18 cellular contexts compared by ENCODE assay signal in the genomic region with DNA sequence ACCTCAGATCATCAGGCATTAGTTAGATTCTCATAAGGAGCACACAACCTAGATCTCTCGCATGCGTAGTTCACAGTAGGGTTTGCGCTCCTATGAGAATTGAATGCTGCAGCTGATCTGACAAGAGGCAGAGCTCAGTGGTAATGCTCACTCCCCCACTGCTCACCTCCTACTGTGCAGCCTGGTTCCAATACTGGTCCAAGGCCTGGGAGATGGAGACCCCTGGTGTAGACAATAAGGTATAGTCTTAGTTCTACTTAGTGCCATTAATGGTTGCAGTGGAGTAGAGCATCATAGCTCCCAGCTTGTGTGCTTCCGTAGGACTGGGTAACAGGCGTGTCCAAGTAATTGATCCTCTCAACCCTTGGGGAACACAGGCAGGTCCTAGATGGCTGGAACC.
A peak's percentile ranks its signal among the peaks of the same experiment; 100 is the strongest.
DNase-seq lines count a peak whose midpoint lies in the region; ATAC-seq, FAIRE-seq and TF ChIP-seq lines count a peak whose summit lies in the region.
"Had no signal": no experiment of that assay in that cellular context is flagged by ENCODE, and none has a peak within 500 bp of the region (broad histone marks: within the 10 kb centered on the region; RNA-seq: fewer than 3 reads in every experiment).

No MANE protein-coding gene starts in this region.

- H3K14ac ChIP-seq in IMR-90 (replicated peaks; ENCODE audit: low read depth, low read length) = no peak overlapping the region

- no peak overlapping the region for H3K4me2 ChIP-seq in DND-41 (ENCODE audit: insufficient read depth, low read length)
- H3K4me2 ChIP-seq in IMR-90 (ENCODE audit: low read depth, low read length) = no peak overlapping the region
- H3K4me2 ChIP-seq in endothelial cell of umbilical vein (ENCODE audit: insufficient read depth, low read length) = no peak overlapping the region

- no peak overlapping the region; the same call in 1 of the 2 replicates for H4K91ac ChIP-seq in IMR-90 (ENCODE audit: insufficient read depth, low read depth, low read length)

- H3K4me3 ChIP-seq in DND-41 (ENCODE audit: low read depth in 1 of 2, low read length in 2 of 2) = no peak overlapping the region
- H3K4me3 ChIP-seq in IMR-90 (ENCODE audit: insufficient read depth, low read depth, low read length) = no peak overlapping the region
- H3K4me3 ChIP-seq in endothelial cell of umbilical vein (replicated peaks in 1 of 3; ENCODE audit: insufficient read depth in 1 of 3, low read depth in 1 of 3, low read length in 3 of 3) = no peak overlapping the region
- H3K4me3 ChIP-seq in effector memory CD4-positive, alpha-beta T cell (ENCODE audit: insufficient read depth, low read depth, low read length, poor library complexity, severe bottlenecking) = no peak overlapping the region

- H3K36me3 ChIP-seq in DND-41 (ENCODE audit: insufficient read depth, low read length) = no peaks in the 10 kb centered on the region
- H3K36me3 ChIP-seq in IMR-90 (ENCODE audit: control insufficient read depth, insufficient read depth, low read length) = no peaks in the 10 kb centered on the region
- H3K36me3 ChIP-seq in endothelial cell of umbilical vein (ENCODE audit: control insufficient read depth in 2 of 2, extremely low read depth in 1 of 2, insufficient read depth in 2 of 2, low read length in 2 of 2) = no peaks in the 10 kb centered on the region
- no peaks in the 10 kb centered on the region for H3K36me3 ChIP-seq in effector memory CD4-positive, alpha-beta T cell (ENCODE audit: control insufficient read depth, insufficient read depth, low read length)

- H2BK20ac ChIP-seq in IMR-90 (ENCODE audit: low read depth, low read length) = peak overlapping the region; percentile 58

- H2AFZ ChIP-seq in DND-41 (ENCODE audit: low read depth, low read length) (no peak overlapping the region), IMR-90 (replicated peaks; ENCODE audit: low read length, poor library complexity) (no peak overlapping the region), endothelial cell of umbilical vein (ENCODE audit: low read depth, low read length) (no peak overlapping the region)

- H3K9me1 ChIP-seq in IMR-90 (ENCODE audit: insufficient read depth, low read length) (peaks cover 5% of the 10 kb centered on the region; the same call in 1 of the 2 replicates), endothelial cell of umbilical vein (replicated peaks; ENCODE audit: control insufficient read depth, extremely low read depth, insufficient read depth, low read length) (no peaks in the 10 kb centered on the region)

- TF ChIP-seq POLR2A in IMR-90 (IDR thresholded peaks at IDR 0.05; ENCODE audit: low read depth, low read length) (no peak), endothelial cell of umbilical vein (IDR thresholded peaks at IDR 0.05; ENCODE audit: low read depth, low read length) (no peak), H54 (IDR thresholded peaks at IDR 0.05; ENCODE audit: low read depth, low read length) (no peak)

- H3K9me3 ChIP-seq in DND-41 (ENCODE audit: insufficient read depth, low read length, severe bottlenecking) (no peaks in the 10 kb centered on the region), IMR-90 (ENCODE audit: control insufficient read depth, insufficient read depth, low read length) (no peaks in the 10 kb centered on the region), endothelial cell of umbilical vein (replicated peaks; ENCODE audit: control insufficient read depth, insufficient read depth, low read length) (no peaks in the 10 kb centered on the region)
- no peaks in the 10 kb centered on the region for H3K9me3 ChIP-seq in effector memory CD4-positive, alpha-beta T cell (ENCODE audit: control insufficient read depth, low read length)

- ATAC-seq in DND-41 (ENCODE audit: insufficient read depth, low read depth) = peak; percentile 31; the same call in 1 of the 3 replicates
- ATAC-seq in IMR-90 (ENCODE audit: low read depth) = no peak
- peak; percentile 40 for ATAC-seq in SK-N-SH treated with all-trans-retinoic acid at 6 μM for 48 hours

- no peak overlapping the region for H3K27ac ChIP-seq in DND-41 (ENCODE audit: low read length)
- H3K27ac ChIP-seq in IMR-90 (ENCODE audit: insufficient read depth, low read length) = no peak overlapping the region
- H3K27ac ChIP-seq in endothelial cell of umbilical vein (ENCODE audit: insufficient read depth, low read depth, low read length) = no peak overlapping the region
- H3K27ac ChIP-seq in effector memory CD4-positive, alpha-beta T cell (ENCODE audit: insufficient read depth, low read length, poor library complexity, severe bottlenecking) = no peak overlapping the region

- DNase-seq in DND-41 (no peak), IMR-90 (no peak), endothelial cell of umbilical vein (ENCODE audit: low read depth, low spot score) (peak; percentile 11), GM13976 (ENCODE audit: low spot score) (no peak), H54 (ENCODE audit: insufficient read length, low spot score) (no peak)
- no peak for DNase-seq in effector memory CD4-positive, alpha-beta T cell
- DNase-seq in effector CD8-positive, alpha-beta T cell (lab: John Stamatoyannopoulos, UW) = no peak
- DNase-seq: ACHN; Calu3; CD4-positive, alpha-beta T cell; NCI-H1092 treated with DMSO at 0.1 percent for 48 hours; NCI-H187 treated with DMSO at 0.1 percent for 48 hours; NCI-H774; SHP77 treated with DMSO at 0.1 percent for 48 hours; SW 1271 had no signal

- H2AK5ac ChIP-seq in IMR-90 (ENCODE audit: low read depth, low read length) = peak overlapping the region; percentile 38; the same call in 1 of the 2 replicates

- no peak overlapping the region for H3K23ac ChIP-seq in IMR-90 (ENCODE audit: low read depth, low read length)

- dilution Hi-C loops in IMR-90 (cut with HindIII; ENCODE audit: low sequenced_read_pairs, unreplicated experiment) (no loop called here), endothelial cell of umbilical vein (cut with MboI; ENCODE audit: extremely low pct_ligation_motif_present, low sequenced_read_pairs) (no loop called here)

- in situ Hi-C loops in IMR-90 (cut with MboI; ENCODE audit: low sequenced_read_pairs) (no loop called here), GM13976 (cut with MboI; ENCODE audit: low sequenced_read_pairs, unreplicated experiment) (no loop called here)

- H3K4me1 ChIP-seq in DND-41 (ENCODE audit: insufficient read depth, low read length) (no peaks in the 10 kb centered on the region), IMR-90 (ENCODE audit: control insufficient read depth, insufficient read depth, low read length) (peaks cover 5% of the 10 kb centered on the region; the same call in 1 of the 2 replicates), endothelial cell of umbilical vein (ENCODE audit: control insufficient read depth, extremely low read depth, insufficient read depth, low read length) (peaks cover 11% of the 10 kb centered on the region)
- H3K4me1 ChIP-seq in effector memory CD4-positive, alpha-beta T cell (ENCODE audit: control insufficient read depth, insufficient read depth, low read length, poor library complexity, severe bottlenecking) = no peaks in the 10 kb centered on the region

- no peak overlapping the region for H2BK5ac ChIP-seq in IMR-90 (ENCODE audit: low read depth, low read length, poor library complexity, severe bottlenecking)

- H2BK120ac ChIP-seq in IMR-90 (ENCODE audit: low read depth, low read length) = peak overlapping the region; percentile 49; the same call in 1 of the 2 replicates

- H3K18ac ChIP-seq in IMR-90 (ENCODE audit: low read depth, low read length) = no peak overlapping the region

- peak; percentile 17 for TF ChIP-seq CTCF in DND-41 (IDR thresholded peaks at IDR 0.05; ENCODE audit: borderline replicate concordance, extremely low read depth, low read length, poor library complexity, severe bottlenecking)
- no peak for TF ChIP-seq CTCF in IMR-90 (conservative IDR thresholded peaks at IDR 0.05; ENCODE audit: low read depth, low read length)
- no peak for TF ChIP-seq CTCF in endothelial cell of umbilical vein (IDR thresholded peaks at IDR 0.05; ENCODE audit: extremely low read depth in 1 of 2, insufficient read depth in 1 of 2, low read depth in 1 of 2, low read length in 2 of 2)
- no peak for TF ChIP-seq CTCF in GM13976 (IDR thresholded peaks at IDR 0.05; ENCODE audit: borderline replicate concordance, control extremely low read depth, extremely low read depth, insufficient read depth, missing control alignments)

- H4K20me1 ChIP-seq in DND-41 (ENCODE audit: insufficient read depth, low read length) = no peaks in the 10 kb centered on the region
- no peaks in the 10 kb centered on the region for H4K20me1 ChIP-seq in IMR-90 (ENCODE audit: insufficient read depth, low read length)
- H4K20me1 ChIP-seq in endothelial cell of umbilical vein (replicated peaks; ENCODE audit: control insufficient read depth, extremely low read depth, insufficient read depth, low read length) = no peaks in the 10 kb centered on the region

- H3K9ac ChIP-seq in DND-41 (ENCODE audit: low read depth, low read length) (no peak overlapping the region), IMR-90 (ENCODE audit: low read depth, low read length) (no peak overlapping the region), endothelial cell of umbilical vein (replicated peaks; ENCODE audit: extremely low read depth, insufficient read depth, low read length) (no peak overlapping the region)

- no peak overlapping the region for H4K8ac ChIP-seq in IMR-90 (ENCODE audit: low read depth in 2 of 2, low read length in 2 of 2)

- CTCF ChIA-PET in IMR-90 (lab: Yijun Ruan, JAX) = no interaction called here
- CTCF ChIA-PET in endothelial cell of umbilical vein (lab: Charles Lee) = interaction anchor here (0.6 to 3.2 kb wide), 9 partner anchors 12 to 535 kb away, joined by 3 to 34 read pairs (median 4); no protein-coding TSS in a partner anchor

- no peaks in the 10 kb centered on the region for H3K79me2 ChIP-seq in DND-41 (ENCODE audit: insufficient read depth, low read length)
- no peaks in the 10 kb centered on the region for H3K79me2 ChIP-seq in endothelial cell of umbilical vein (ENCODE audit: control insufficient read depth, insufficient read depth, low read length)

- BruUV-seq in IMR-90 (replicated peaks; lab: Mats Ljungman, UMichigan) (no TSS peak), endothelial cell of umbilical vein (replicated peaks; lab: Mats Ljungman, UMichigan) (no TSS peak)

- POLR2A ChIA-PET in IMR-90 (lab: Charles Lee; ENCODE audit: unreplicated experiment) (no interaction called here), endothelial cell of umbilical vein (lab: Charles Lee) (no interaction called here)

- H4K5ac ChIP-seq in IMR-90 (ENCODE audit: low read depth, low read length) = no peak overlapping the region

- H3K56ac ChIP-seq in IMR-90 (ENCODE audit: extremely low read depth, insufficient read depth, low read length) = no peak overlapping the region

- H2BK15ac ChIP-seq in IMR-90 (ENCODE audit: low read depth, low read length) = peak overlapping the region; percentile 71; the same call in 2 of the 3 replicates

- FAIRE-seq in endothelial cell of umbilical vein (lab: Jason Lieb, UNC) = no peak
- no peak for FAIRE-seq in H54 (lab: Jason Lieb, UNC)
- FAIRE-seq: G401.6, GM12891 had no signal

- WGBS in IMR-90 (ENCODE audit: extremely low coverage in 2 of 2, insufficient read length in 1 of 2), 2 experiments = 100% methylated on average over 2 of the region's 5 CpGs; no CpG with 5 or more reads in 1 of the 2 experiments

- H3K79me1 ChIP-seq in IMR-90 (ENCODE audit: low read depth in 1 of 2, low read length in 2 of 2) = no peaks in the 10 kb centered on the region

- TF ChIP-seq RAD21 in IMR-90 (IDR thresholded peaks at IDR 0.05; ENCODE audit: low read length) = no peak; the same call in 1 of the 2 replicates

- no peak overlapping the region for H2AK9ac ChIP-seq in IMR-90 (replicated peaks; ENCODE audit: low read depth, low read length, poor library complexity)

- peak overlapping the region; percentile 39 for H3K4ac ChIP-seq in IMR-90 (ENCODE audit: low read depth, low read length)

- no peaks in the 10 kb centered on the region for H3K27me3 ChIP-seq in DND-41 (ENCODE audit: insufficient read depth, low read length, poor library complexity)
- no peaks in the 10 kb centered on the region for H3K27me3 ChIP-seq in IMR-90 (ENCODE audit: control insufficient read depth, insufficient read depth, low read length)
- H3K27me3 ChIP-seq in endothelial cell of umbilical vein (ENCODE audit: control insufficient read depth in 2 of 2, insufficient read depth in 2 of 2, low read length in 2 of 2) = no peaks in the 10 kb centered on the region
- H3K27me3 ChIP-seq in effector memory CD4-positive, alpha-beta T cell (replicated peaks; ENCODE audit: control insufficient read depth, insufficient read depth, low read length, poor library complexity, severe bottlenecking) = no peaks in the 10 kb centered on the region

- intact Hi-C loops in IMR-90 (cut with micrococcal nuclease) (no loop called here), endothelial cell of umbilical vein (cut with micrococcal nuclease) (no loop called here)
